8 cellular contexts compared by ENCODE assay signal in the genomic region with DNA sequence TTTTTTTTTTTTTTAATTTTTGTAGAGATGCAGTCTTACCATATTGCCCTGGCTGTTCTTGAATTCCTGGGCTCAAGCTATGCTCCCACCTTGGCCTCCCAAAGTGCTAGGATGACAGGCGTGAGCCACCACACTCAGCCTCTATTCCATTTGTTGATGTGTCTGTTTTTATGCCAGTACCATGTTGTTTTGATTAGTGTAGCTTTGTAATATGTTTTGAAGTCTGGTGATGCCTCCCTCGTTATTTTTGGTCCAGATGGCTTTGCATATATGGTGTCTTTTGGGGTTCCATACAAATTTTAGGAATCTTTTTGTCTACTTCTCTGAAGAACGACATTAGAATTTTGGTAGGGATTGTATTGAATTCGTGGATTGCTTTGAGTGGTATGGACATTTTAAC.
"Had no signal": no experiment of that assay in that cellular context is flagged by ENCODE, and none has a peak within 500 bp of the region (broad histone marks: within the 10 kb centered on the region; RNA-seq: fewer than 3 reads in every experiment).

No MANE protein-coding gene starts in this region.

- DNase-seq: GDM1, GF-D8 had no signal

- H3K4me3 ChIP-seq: GM12878 had no signal

- FAIRE-seq: G401.6, GM12878, GM12891, GM12892, GM18507, GM19239 had no signal

- ATAC-seq: GM12878 had no signal
